ENCODE assay signal across 1 cellular context in genomic region chr16:71758293-71758760, GRCh38.
TF ChIP-seq lines count a peak whose summit lies in the region.

No MANE protein-coding gene starts in this region.

TF ChIP-seq in HepG2, 621 proteins besides CTCF, POLR2A, EP300 and RAD21 (continued from another document):
- TF ChIP-seq THAP7 (CRISPR knock-in tag; IDR thresholded peaks at IDR 0.05) (0 out of 2 replicates have a peak, but pooled peaks have one; percentile 42), SP5 (CRISPR knock-in tag; IDR thresholded peaks at IDR 0.05; ENCODE audit: borderline replicate concordance, low read depth) (no peak), NONO (IDR thresholded peaks at IDR 0.05) (no peak), NONO (CRISPR knock-in tag; conservative IDR thresholded peaks at IDR 0.05) (no peak), THAP11 (CRISPR knock-in tag; IDR thresholded peaks at IDR 0.05) (no peak), ZSCAN30 (CRISPR knock-in tag; IDR thresholded peaks at IDR 0.05) (no peak), ZNF639 (CRISPR knock-in tag; conservative IDR thresholded peaks at IDR 0.05) (no peak), TAF15 (IDR thresholded peaks at IDR 0.05; ENCODE audit: low read depth, low read length, poor library complexity, severe bottlenecking) (no peak), ZNF513 (CRISPR knock-in tag; conservative IDR thresholded peaks at IDR 0.05) (no peak), ZSCAN25 (CRISPR knock-in tag; IDR thresholded peaks at IDR 0.05) (no peak), ZSCAN9 (CRISPR knock-in tag; IDR thresholded peaks at IDR 0.05; ENCODE audit: borderline replicate concordance) (peak; percentile 67; the same call in 1 of the 2 replicates), ATF4 (CRISPR knock-in tag; IDR thresholded peaks at IDR 0.05) (no peak), KMT2B (CRISPR knock-in tag; IDR thresholded peaks at IDR 0.05) (no peak), E2F1 (CRISPR knock-in tag; IDR thresholded peaks at IDR 0.05) (no peak), ZNF777 (CRISPR knock-in tag; IDR thresholded peaks at IDR 0.05) (no peak), ZFP62 (CRISPR knock-in tag; IDR thresholded peaks at IDR 0.05) (no peak), MXD3 (CRISPR knock-in tag; IDR thresholded peaks at IDR 0.05) (no peak), FOXO4 (CRISPR knock-in tag; conservative IDR thresholded peaks at IDR 0.05) (no peak), SALL2 (CRISPR knock-in tag; IDR thresholded peaks at IDR 0.05) (no peak), IRF1 (CRISPR knock-in tag; IDR thresholded peaks at IDR 0.05; ENCODE audit: low read depth) (no peak), CHCHD3 (CRISPR knock-in tag; IDR thresholded peaks at IDR 0.05) (no peak), STAG1 (CRISPR knock-in tag; IDR thresholded peaks at IDR 0.05) (no peak), KLF16 (CRISPR knock-in tag; IDR thresholded peaks at IDR 0.05) (no peak), MAFF (IDR thresholded peaks at IDR 0.05; ENCODE audit: low read depth, low read length) (peak; percentile 89), PLSCR1 (CRISPR knock-in tag; IDR thresholded peaks at IDR 0.05; ENCODE audit: borderline replicate concordance) (no peak), GZF1 (CRISPR knock-in tag; IDR thresholded peaks at IDR 0.05) (no peak), DR1 (CRISPR knock-in tag; IDR thresholded peaks at IDR 0.05) (no peak), HMG20B (CRISPR knock-in tag; conservative IDR thresholded peaks at IDR 0.05) (no peak)
